In the genomic region with DNA sequence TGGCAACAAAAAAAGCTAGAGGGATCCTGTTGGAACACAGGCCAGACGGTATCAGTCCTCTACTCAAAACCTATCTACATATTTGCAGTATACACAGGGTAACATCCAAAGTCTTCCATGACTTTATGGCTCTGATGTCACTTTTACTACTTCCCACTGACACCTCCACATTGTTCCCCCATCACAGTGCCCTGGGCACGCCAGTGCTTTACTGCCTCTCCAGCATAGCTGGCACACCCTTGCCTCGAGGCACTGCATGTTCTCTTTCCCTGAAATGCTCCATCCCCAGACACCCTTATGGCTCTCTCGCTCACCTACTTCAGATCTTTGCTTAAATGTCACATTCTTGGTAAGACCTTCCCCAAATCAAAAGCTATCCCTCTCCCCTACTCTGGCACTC, we compare ENCODE assay signal across 27 cellular contexts.
"Had no signal": no experiment of that assay in that cellular context is flagged by ENCODE, and none has a peak within 500 bp of the region (broad histone marks: within the 10 kb centered on the region; RNA-seq: fewer than 3 reads in every experiment).

No MANE protein-coding gene starts in this region.

- H3K27ac ChIP-seq: coronary artery, heart right ventricle, lower lobe of right lung, parathyroid adenoma, right lobe of liver, testis, tibial artery, upper lobe of right lung, uterus had no signal

- ATAC-seq: heart right ventricle; left ventricle myocardium superior; lower lobe of right lung; natural killer cell treated with Interleukin-12 subunit alpha and Interleukin-12 subunit beta and Interleukin-15 and Interleukin-18, amount 100 ng/mL, for 72 hours; right lobe of liver; stimulated activated memory B cell treated with anti-CD40 and anti-IgM and Interleukin-4, amounts not matched to agents 10 μg/mL and 1 μg/mL and 100 μg/mL, for 72 hours; stimulated activated naive CD8-positive, alpha-beta T cell treated with anti-CD3 and anti-CD28 coated beads, Interleukin-15, Interleukin-2, amounts not matched to agents 100 U/mL and 50 U/mL, for 24 hours; upper lobe of right lung had no signal

- H3K9me3 Mint-ChIP-seq: central memory CD8-positive, alpha-beta T cell; naive B cell; natural killer cell treated with Interleukin-12 subunit alpha and Interleukin-12 subunit beta and Interleukin-15 and Interleukin-18, amount 100 ng/mL, for 72 hours; neural crest cell; stimulated activated memory B cell treated with anti-CD40 and anti-IgM and Interleukin-4, amounts not matched to agents 10 μg/mL and 1 μg/mL and 100 μg/mL, for 72 hours had no signal

- FAIRE-seq: endothelial cell of umbilical vein, islet of Langerhans had no signal

- H3K4me3 ChIP-seq: coronary artery, heart right ventricle, lower lobe of right lung, right lobe of liver, testis, tibial artery, upper lobe of right lung, uterus had no signal

- H2AFZ ChIP-seq: parathyroid adenoma had no signal

- H3K79me2 ChIP-seq: parathyroid adenoma had no signal

- H3K4me1 Mint-ChIP-seq: neural crest cell had no signal

- H3K27me3 Mint-ChIP-seq: central memory CD8-positive, alpha-beta T cell; naive B cell; natural killer cell treated with Interleukin-12 subunit alpha and Interleukin-12 subunit beta and Interleukin-15 and Interleukin-18, amount 100 ng/mL, for 72 hours; progenitor cell of endocrine pancreas; stimulated activated memory B cell treated with anti-CD40 and anti-IgM and Interleukin-4, amounts not matched to agents 10 μg/mL and 1 μg/mL and 100 μg/mL, for 72 hours had no signal

- H3K9me3 ChIP-seq: heart right ventricle, lower lobe of right lung, right lobe of liver, testis, tibial artery, upper lobe of right lung, uterus had no signal

- H3K4me3 Mint-ChIP-seq: central memory CD8-positive, alpha-beta T cell; naive B cell; natural killer cell treated with Interleukin-12 subunit alpha and Interleukin-12 subunit beta and Interleukin-15 and Interleukin-18, amount 100 ng/mL, for 72 hours; neural crest cell; stimulated activated memory B cell treated with anti-CD40 and anti-IgM and Interleukin-4, amounts not matched to agents 10 μg/mL and 1 μg/mL and 100 μg/mL, for 72 hours had no signal

- DNase-seq: dermis blood vessel endothelial cell; effector memory CD4-positive, alpha-beta T cell; erythroblast; glutamatergic neuron; heart right ventricle; hippocampal formation; kidney glomerular epithelial cell; left ventricle myocardium superior; lower lobe of right lung; naive B cell; right lobe of liver; stimulated activated CD4-positive, alpha-beta T cell treated with anti-CD3 and anti-CD28 coated beads, Interleukin-4, amount 100 ng/mL, for 4 hours; stimulated activated naive CD8-positive, alpha-beta T cell treated with anti-CD3 and anti-CD28 coated beads, Interleukin-15, Interleukin-2, amounts not matched to agents 100 U/mL and 50 U/mL, for 24 hours; substantia nigra; testis; tibial artery; upper lobe of right lung; uterus had no signal

- H3K27ac Mint-ChIP-seq: natural killer cell treated with Interleukin-12 subunit alpha and Interleukin-12 subunit beta and Interleukin-15 and Interleukin-18, amount 100 ng/mL, for 72 hours; progenitor cell of endocrine pancreas; stimulated activated memory B cell treated with anti-CD40 and anti-IgM and Interleukin-4, amounts not matched to agents 10 μg/mL and 1 μg/mL and 100 μg/mL, for 72 hours had no signal

- H3K9ac ChIP-seq: parathyroid adenoma had no signal

- H3K36me3 Mint-ChIP-seq: naive B cell; natural killer cell treated with Interleukin-12 subunit alpha and Interleukin-12 subunit beta and Interleukin-15 and Interleukin-18, amount 100 ng/mL, for 72 hours; stimulated activated memory B cell treated with anti-CD40 and anti-IgM and Interleukin-4, amounts not matched to agents 10 μg/mL and 1 μg/mL and 100 μg/mL, for 72 hours had no signal

- H3K36me3 ChIP-seq: heart right ventricle, lower lobe of right lung, right lobe of liver, tibial artery, upper lobe of right lung, uterus had no signal

- H3K4me1 ChIP-seq: lower lobe of right lung, parathyroid adenoma, right lobe of liver, testis, upper lobe of right lung, uterus had no signal

- H3K27me3 ChIP-seq: heart right ventricle, right lobe of liver, testis, tibial artery, upper lobe of right lung, uterus had no signal
